21 cellular contexts compared by ENCODE assay signal in the genomic region with DNA sequence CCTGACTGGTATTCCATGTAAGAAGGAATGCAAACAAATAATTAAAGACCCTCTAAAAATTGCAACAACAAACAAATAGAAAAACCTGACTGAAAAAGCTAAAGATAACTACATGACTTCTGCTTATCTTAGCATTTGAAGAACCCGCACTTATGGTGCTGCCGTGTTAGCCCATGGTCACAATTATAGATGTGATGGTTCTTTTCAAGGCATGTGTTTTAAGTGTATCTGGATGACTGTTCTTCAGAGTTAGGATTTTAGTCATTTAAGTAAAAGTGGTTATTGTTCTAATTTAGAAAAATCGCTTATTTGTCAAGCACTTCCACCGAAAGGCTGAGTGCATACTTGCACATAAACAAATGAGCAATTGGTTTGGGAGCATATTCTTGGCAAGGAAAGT.
A peak's percentile ranks its signal among the peaks of the same experiment; 100 is the strongest.
DNase-seq lines count a peak whose midpoint lies in the region; ATAC-seq and TF ChIP-seq lines count a peak whose summit lies in the region.
"Had no signal": no experiment of that assay in that cellular context is flagged by ENCODE, and none has a peak within 500 bp of the region (broad histone marks: within the 10 kb centered on the region; RNA-seq: fewer than 3 reads in every experiment).

No MANE protein-coding gene starts in this region.

- no peaks in the 10 kb centered on the region for H3K27me3 ChIP-seq in cardiac muscle cell
- H3K27me3 ChIP-seq in heart left ventricle, result no peaks in the 10 kb centered on the region
- H3K27me3 ChIP-seq: BLaER1 had no signal

- H3K4me3 ChIP-seq in cardiac muscle cell (no peak overlapping the region), heart left ventricle (no peak overlapping the region)
- H3K4me3 ChIP-seq: BLaER1, GM23338, HAP-1 had no signal

- H3K4me1 ChIP-seq in cardiac muscle cell (ENCODE audit: low read depth) (peaks cover 79% of the 10 kb centered on the region), heart left ventricle (no peaks in the 10 kb centered on the region)
- H3K4me1 ChIP-seq: Caco-2 had no signal

- intact Hi-C loops in heart left ventricle (cut with DNase I), result no loop called here

- ATAC-seq in heart left ventricle (no peak), GM21529 (IDR thresholded peaks at IDR 0.05; ENCODE audit: unreplicated experiment) (peak; percentile 52), HG03025 (IDR thresholded peaks at IDR 0.05; ENCODE audit: low FRiP score, unreplicated experiment) (peak; percentile 73), HG03565 (IDR thresholded peaks at IDR 0.05; ENCODE audit: unreplicated experiment) (peak; percentile 64)
- ATAC-seq: CD8-positive, alpha-beta T cell; GM23338 had no signal

- peak overlapping the region; percentile 82 for H3K27ac ChIP-seq in cardiac muscle cell
- H3K27ac ChIP-seq in heart left ventricle, result no peak overlapping the region
- H3K27ac ChIP-seq: 22Rv1, BLaER1, C4-2B had no signal

- peak in 1 of 2 donors; percentile 44 for DNase-seq in cardiac muscle cell (ENCODE audit: low read depth in 1 of 2, low spot score in 1 of 2)
- DNase-seq in heart left ventricle, result no peak
- DNase-seq in hypothalamus (lab: John Stamatoyannopoulos, UW), result no peak
- DNase-seq in activated CD4-positive, alpha-beta T cell treated with anti-CD3 and anti-CD28 coated beads, Interleukin-2, amount 50 U/mL, for 4 hours, result no peak
- no peak for DNase-seq in T1000 (lab: John Stamatoyannopoulos, UW)
- DNase-seq: Caco-2; CD4-positive, CD25-positive, alpha-beta regulatory T cell; CD8-positive, alpha-beta T cell; DMS153; DND-41; EL; GDM1; HFFc6 had no signal

- 70 to 82% (median 75%) methylated on average over 4 of the region's 4 CpGs for WGBS in heart left ventricle, 4 donors

- H3K36me3 ChIP-seq in cardiac muscle cell (no peaks in the 10 kb centered on the region), heart left ventricle (no peaks in the 10 kb centered on the region)
- H3K36me3 ChIP-seq: BLaER1, HAP-1 had no signal

- no peak for TF ChIP-seq POLR2A in heart left ventricle (IDR thresholded peaks at IDR 0.05)

- H3K9me3 ChIP-seq in cardiac muscle cell (ENCODE audit: low read depth) (no peaks in the 10 kb centered on the region), heart left ventricle (no peaks in the 10 kb centered on the region)
- H3K9me3 ChIP-seq: BLaER1, Caco-2, HAP-1 had no signal

- TF ChIP-seq CTCF in cardiac muscle cell (IDR thresholded peaks at IDR 0.05; ENCODE audit: low read depth, low read length) (no peak), heart left ventricle (IDR thresholded peaks at IDR 0.05) (no peak)

Comparison
In these comparisons a context has a peak if more than half of its experiments do, and no peak if none do; other contexts are left out.
1. ATAC-seq: peak in GM21529 (single experiment), HG03025 (single experiment) and HG03565 (single experiment); none in heart left ventricle (0 of 4).